ENCODE assay signal across 1 cellular context in genomic region chr12:115103884-115104883, GRCh38.
TF ChIP-seq lines count a peak whose summit lies in the region.

No MANE protein-coding gene starts in this region.

TF ChIP-seq in K562, 482 proteins besides CTCF, POLR2A, EP300 and RAD21 (continued from another document):
- TF ChIP-seq ZNF407 (IDR thresholded peaks at IDR 0.05; ENCODE audit: low read depth), result no peak
- TF ChIP-seq ZNF318 (IDR thresholded peaks at IDR 0.05; ENCODE audit: borderline replicate concordance in 1 of 2, low read depth in 1 of 2), result no peak
- TF ChIP-seq ZNF24 (IDR thresholded peaks at IDR 0.05), result no peak
- TF ChIP-seq TCF7L2 (IDR thresholded peaks at IDR 0.05; ENCODE audit: low read depth, low read length), result no peak
- TF ChIP-seq RBBP5 (IDR thresholded peaks at IDR 0.05; ENCODE audit: borderline replicate concordance, insufficient read depth, low read length, poor library complexity, severe bottlenecking), result no peak
